ENCODE assay signal across 7 cellular contexts in genomic region chr2:220782609-220783113, GRCh38.
"Had no signal": no experiment of that assay in that cellular context is flagged by ENCODE, and none has a peak within 500 bp of the region (broad histone marks: within the 10 kb centered on the region; RNA-seq: fewer than 3 reads in every experiment).

No MANE protein-coding gene starts in this region.

- H3K4me3 ChIP-seq: GM23248, HAP-1 had no signal

- DNase-seq: GM23248, GOT3, H7, KBM-7 had no signal

- H3K9ac ChIP-seq: GM23248 had no signal

- FAIRE-seq: HTR-8/SVneo had no signal

- H3K27ac ChIP-seq: GM23248 had no signal

- H3K4me1 ChIP-seq: HAP-1 had no signal

- H2AFZ ChIP-seq: GM23248 had no signal

- ATAC-seq: HCT116 had no signal

- H3K36me3 ChIP-seq: HAP-1 had no signal
